In the genomic region with DNA sequence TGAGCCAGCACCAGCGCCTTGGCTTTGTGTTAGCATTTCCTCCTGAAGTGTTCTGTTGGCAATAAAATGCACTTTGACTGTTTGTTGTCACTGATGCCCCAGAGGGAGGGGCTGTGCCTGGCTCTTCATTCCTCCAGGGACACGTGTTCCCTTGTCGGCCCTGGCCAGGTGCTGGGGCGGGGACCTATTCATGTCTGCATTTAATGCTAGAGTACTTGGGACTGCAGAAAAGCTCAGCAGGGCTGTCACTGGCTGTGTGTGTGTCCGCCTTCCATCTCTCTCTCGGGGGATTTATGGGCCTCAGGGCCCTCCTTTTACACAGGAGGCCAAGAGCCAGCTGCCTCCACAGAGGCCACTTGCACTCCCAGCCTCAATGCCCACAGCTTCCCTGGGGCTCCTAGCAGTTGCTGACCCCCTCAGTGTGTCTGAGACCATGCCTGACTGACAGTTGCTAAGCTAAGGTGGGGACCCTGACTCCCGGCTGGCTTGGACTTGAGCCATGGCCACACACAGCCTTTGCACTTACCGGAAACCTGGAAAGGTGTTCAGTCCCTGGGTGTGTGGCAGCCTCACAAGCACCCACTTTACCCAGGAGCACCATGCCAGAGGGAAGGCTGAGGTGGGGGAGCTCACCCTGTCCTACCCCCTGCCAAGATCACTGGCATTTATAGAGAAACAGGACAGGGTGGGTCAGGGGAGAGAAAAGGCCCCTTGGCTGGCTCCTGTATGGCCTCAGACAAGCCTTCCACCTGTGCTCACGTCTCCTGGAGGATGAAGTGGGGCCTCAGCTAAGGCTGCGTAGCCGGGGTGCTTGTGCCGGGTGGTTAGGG, we compare ENCODE assay signal across 1 cellular context.
TF ChIP-seq lines count a peak whose summit lies in the region.

No MANE protein-coding gene starts in this region.

TF ChIP-seq in GM12878, 131 proteins besides CTCF, POLR2A, EP300 and RAD21:
- no peak for TF ChIP-seq EGR1 (IDR thresholded peaks at IDR 0.05; ENCODE audit: borderline replicate concordance in 1 of 2, low read depth in 2 of 2, low read length in 2 of 2)
- no peak for TF ChIP-seq RBBP5 (conservative IDR thresholded peaks at IDR 0.05)
- TF ChIP-seq, protein P1, sequence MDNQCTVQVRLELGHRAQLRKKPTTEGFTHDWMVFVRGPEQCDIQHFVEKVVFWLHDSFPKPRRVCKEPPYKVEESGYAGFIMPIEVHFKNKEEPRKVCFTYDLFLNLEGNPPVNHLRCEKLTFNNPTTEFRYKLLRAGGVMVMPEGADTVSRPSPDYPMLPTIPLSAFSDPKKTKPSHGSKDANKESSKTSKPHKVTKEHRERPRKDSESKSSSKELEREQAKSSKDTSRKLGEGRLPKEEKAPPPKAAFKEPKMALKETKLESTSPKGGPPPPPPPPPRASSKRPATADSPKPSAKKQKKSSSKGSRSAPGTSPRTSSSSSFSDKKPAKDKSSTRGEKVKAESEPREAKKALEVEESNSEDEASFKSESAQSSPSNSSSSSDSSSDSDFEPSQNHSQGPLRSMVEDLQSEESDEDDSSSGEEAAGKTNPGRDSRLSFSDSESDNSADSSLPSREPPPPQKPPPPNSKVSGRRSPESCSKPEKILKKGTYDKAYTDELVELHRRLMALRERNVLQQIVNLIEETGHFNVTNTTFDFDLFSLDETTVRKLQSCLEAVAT (IDR thresholded peaks at IDR 0.05): no peak
- TF ChIP-seq ESRRA (IDR thresholded peaks at IDR 0.05; ENCODE audit: low read length): no peak
- no peak for TF ChIP-seq NR2C2 (IDR thresholded peaks at IDR 0.05; ENCODE audit: borderline replicate concordance, control insufficient read depth, insufficient read length, low read depth)
- TF ChIP-seq, protein P2, sequence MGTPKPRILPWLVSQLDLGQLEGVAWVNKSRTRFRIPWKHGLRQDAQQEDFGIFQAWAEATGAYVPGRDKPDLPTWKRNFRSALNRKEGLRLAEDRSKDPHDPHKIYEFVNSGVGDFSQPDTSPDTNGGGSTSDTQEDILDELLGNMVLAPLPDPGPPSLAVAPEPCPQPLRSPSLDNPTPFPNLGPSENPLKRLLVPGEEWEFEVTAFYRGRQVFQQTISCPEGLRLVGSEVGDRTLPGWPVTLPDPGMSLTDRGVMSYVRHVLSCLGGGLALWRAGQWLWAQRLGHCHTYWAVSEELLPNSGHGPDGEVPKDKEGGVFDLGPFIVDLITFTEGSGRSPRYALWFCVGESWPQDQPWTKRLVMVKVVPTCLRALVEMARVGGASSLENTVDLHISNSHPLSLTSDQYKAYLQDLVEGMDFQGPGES (IDR thresholded peaks at IDR 0.05): no peak
- no peak for TF ChIP-seq HDGF (IDR thresholded peaks at IDR 0.05)
- TF ChIP-seq YBX1 (IDR thresholded peaks at IDR 0.05): no peak
- no peak for TF ChIP-seq RCOR1 (conservative IDR thresholded peaks at IDR 0.05; ENCODE audit: low read depth, low read length)
- no peak for TF ChIP-seq POLR2AphosphoS2 (IDR thresholded peaks at IDR 0.05; ENCODE audit: low read depth, low read length)
- TF ChIP-seq FOS (IDR thresholded peaks at IDR 0.05; ENCODE audit: borderline replicate concordance, extremely low read depth, insufficient read length): no peak
- TF ChIP-seq, protein P3, sequence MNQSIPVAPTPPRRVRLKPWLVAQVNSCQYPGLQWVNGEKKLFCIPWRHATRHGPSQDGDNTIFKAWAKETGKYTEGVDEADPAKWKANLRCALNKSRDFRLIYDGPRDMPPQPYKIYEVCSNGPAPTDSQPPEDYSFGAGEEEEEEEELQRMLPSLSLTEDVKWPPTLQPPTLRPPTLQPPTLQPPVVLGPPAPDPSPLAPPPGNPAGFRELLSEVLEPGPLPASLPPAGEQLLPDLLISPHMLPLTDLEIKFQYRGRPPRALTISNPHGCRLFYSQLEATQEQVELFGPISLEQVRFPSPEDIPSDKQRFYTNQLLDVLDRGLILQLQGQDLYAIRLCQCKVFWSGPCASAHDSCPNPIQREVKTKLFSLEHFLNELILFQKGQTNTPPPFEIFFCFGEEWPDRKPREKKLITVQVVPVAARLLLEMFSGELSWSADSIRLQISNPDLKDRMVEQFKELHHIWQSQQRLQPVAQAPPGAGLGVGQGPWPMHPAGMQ (IDR thresholded peaks at IDR 0.05; ENCODE audit: borderline replicate concordance): no peak
- TF ChIP-seq POU2F2 (IDR thresholded peaks at IDR 0.05; ENCODE audit: borderline replicate concordance, low read depth, low read length): no peak
